ENCODE assay signal across 8 cellular contexts in genomic region chr17:2060681-2061440, GRCh38. TPM values are rescaled to one million over a fixed set of nuclear protein-coding genes. Genes with fewer than 3 reads are reported as not detected.
DNase-seq lines count a peak whose midpoint lies in the region; ATAC-seq and TF ChIP-seq lines count a peak whose summit lies in the region.

No MANE protein-coding gene starts in this region.

- ATAC-seq in thoracic aorta (ENCODE audit: insufficient number of reproducible peaks, low FRiP score, low read depth) = no peak

- no peaks in the 10 kb centered on the region for H3K79me1 ChIP-seq in mesendoderm (ENCODE audit: low read length)

- no peak overlapping the region for H4K8ac ChIP-seq in mesendoderm (ENCODE audit: low read depth, low read length)

- no peak overlapping the region for H3K18ac ChIP-seq in mesendoderm (ENCODE audit: low read length)

- H2BK120ac ChIP-seq in mesendoderm (ENCODE audit: low read depth, low read length) = no peak overlapping the region

- peak overlapping the region; percentile 76 for H3K4me3 Mint-ChIP-seq in T-helper 2 cell treated with Interferon-gamma antibody and Interleukin-4, amounts not matched to agents 5 μg/mL and 100 μg/mL, for 36 hours

- no peaks in the 10 kb centered on the region for H3K36me3 ChIP-seq in mesendoderm (ENCODE audit: control insufficient read depth, insufficient read depth, low read length)
- peaks cover 12% of the 10 kb centered on the region for H3K36me3 ChIP-seq in thoracic aorta

- H3K4me1 ChIP-seq in mesendoderm (ENCODE audit: control insufficient read depth, low read depth, low read length) (peaks cover 8% of the 10 kb centered on the region), thoracic aorta (ENCODE audit: control insufficient read depth in 1 of 2, low read depth in 2 of 2) (peaks cover 0 to 49% of the 10 kb centered on the region in 2 donors)

- peak overlapping the region; percentile 36 for H3K27ac Mint-ChIP-seq in T-helper 2 cell treated with Interferon-gamma antibody and Interleukin-4, amounts not matched to agents 5 μg/mL and 100 μg/mL, for 36 hours

- peaks cover 46% of the 10 kb centered on the region for H3K4me1 Mint-ChIP-seq in T-helper 2 cell treated with Interferon-gamma antibody and Interleukin-4, amounts not matched to agents 5 μg/mL and 100 μg/mL, for 36 hours (ENCODE audit: low read depth)

- peaks cover 0 to 40% (median 0%) of the 10 kb centered on the region in 45 donors for H3K27me3 ChIP-seq in dorsolateral prefrontal cortex
- peaks cover 19% of the 10 kb centered on the region for H3K27me3 ChIP-seq in mesendoderm (ENCODE audit: insufficient read depth, low read length, poor library complexity)
- H3K27me3 ChIP-seq in thoracic aorta (replicated peaks; ENCODE audit: insufficient read depth) = no peaks in the 10 kb centered on the region

- H3K23ac ChIP-seq in mesendoderm (ENCODE audit: low read length) = no peak overlapping the region

- no peaks in the 10 kb centered on the region for H3K9me3 Mint-ChIP-seq in T-helper 2 cell treated with Interferon-gamma antibody and Interleukin-4, amounts not matched to agents 5 μg/mL and 100 μg/mL, for 36 hours

- no peaks in the 10 kb centered on the region for H3K27me3 Mint-ChIP-seq in T-helper 2 cell treated with Interferon-gamma antibody and Interleukin-4, amounts not matched to agents 5 μg/mL and 100 μg/mL, for 36 hours (ENCODE audit: low read depth)

- intact Hi-C loops in dorsolateral prefrontal cortex (cut with DNase I) = no loop called here

- H3K4me3 ChIP-seq in dorsolateral prefrontal cortex = peak overlapping the region in 2 of 59 donors; percentile 47
- no peak overlapping the region for H3K4me3 ChIP-seq in mesendoderm (ENCODE audit: low read length)
- H3K4me3 ChIP-seq in thoracic aorta = no peak overlapping the region

- H3K79me2 ChIP-seq in mesendoderm (ENCODE audit: control insufficient read depth, insufficient read depth, low read length) = no peaks in the 10 kb centered on the region

- no peak overlapping the region for H4K5ac ChIP-seq in mesendoderm (ENCODE audit: low read length)

- no peak overlapping the region for H3K9ac ChIP-seq in mesendoderm (ENCODE audit: low read length)

- no peak overlapping the region for H2BK15ac ChIP-seq in mesendoderm (replicated peaks; ENCODE audit: low read depth)

- H3K56ac ChIP-seq in mesendoderm (ENCODE audit: low read length) = no peak overlapping the region

- H2BK5ac ChIP-seq in mesendoderm (ENCODE audit: low read length) = no peak overlapping the region

- no peak overlapping the region for H2AK5ac ChIP-seq in mesendoderm (ENCODE audit: low read length)

- H3K4me2 ChIP-seq in mesendoderm (ENCODE audit: low read length) = no peak overlapping the region

- TF ChIP-seq CTCF in dorsolateral prefrontal cortex (IDR thresholded peaks at IDR 0.05 in 54 of 56, conservative IDR thresholded peaks at IDR 0.05 in 2 of 56; ENCODE audit: low read depth in 1 of 56, partially characterized antibody in 56 of 56) (no peak), thoracic aorta (IDR thresholded peaks at IDR 0.05) (no peak)

- peaks cover 57% of the 10 kb centered on the region for H3K36me3 Mint-ChIP-seq in T-helper 2 cell treated with Interferon-gamma antibody and Interleukin-4, amounts not matched to agents 5 μg/mL and 100 μg/mL, for 36 hours (ENCODE audit: low read depth)

- no peak for DNase-seq in T-helper 2 cell treated with Interferon-gamma antibody and Interleukin-4, amounts not matched to agents 5 μg/mL and 100 μg/mL, for 36 hours (ENCODE audit: low spot score)
- DNase-seq in T-helper 2 cell (no peak), dorsolateral prefrontal cortex (no peak), mesendoderm (peak; percentile 26), thoracic aorta (ENCODE audit: low spot score) (no peak), activated gamma-delta T cell treated with Interleukin-2 at 50 U/mL for 16 hours (no peak), cerebellar nuclear complex (lab: John Stamatoyannopoulos, UW) (no peak), SW 1271 (lab: John Stamatoyannopoulos, UW) (no peak)

- no CpG with 5 or more reads among the region's 21 CpGs for WGBS in mesendoderm (ENCODE audit: extremely low coverage, insufficient coverage, low lambda C conversion rate)

- H3K9me3 ChIP-seq in thoracic aorta = no peaks in the 10 kb centered on the region

- peak overlapping the region in 43 of 59 donors; percentile 14 to 86 (median 62) for H3K27ac ChIP-seq in dorsolateral prefrontal cortex
- no peak overlapping the region for H3K27ac ChIP-seq in mesendoderm (ENCODE audit: low read depth, low read length)
- peak overlapping the region; percentile 0 to 48 for H3K27ac ChIP-seq in thoracic aorta

- no peak overlapping the region for H3K4ac ChIP-seq in mesendoderm (ENCODE audit: low read depth, low read length)

RNA-seq across cellular contexts. Expression of gene HIC1, which starts 6.0 kb away (rescaled TPM):
- total RNA-seq in dorsolateral prefrontal cortex = 10 to 100 TPM in 18 of 120 experiments, 1 to 10 TPM in 102; 1.6 to 17.4 (median 6.5) TPM
- polyA plus RNA-seq in mesendoderm (2013, experiment 1 of 2) = 0.10 TPM
- 0.10 TPM for polyA plus RNA-seq in mesendoderm (2013, experiment 2 of 2)
- 10 to 100 TPM; 38.3 to 53.9 TPM for total RNA-seq in thoracic aorta

RNA-seq across cellular contexts. Expression of gene OVCA2, which starts 19.0 kb away (rescaled TPM):
- total RNA-seq in dorsolateral prefrontal cortex (10 to 100 TPM in 108 of 120 experiments, 1 to 10 TPM in 12; 6.6 to 29.4 (median 16.4) TPM), thoracic aorta (10 to 100 TPM; 44.1 to 46.6 TPM)
- polyA plus RNA-seq in mesendoderm (2013, experiment 1 of 2) = 43.4 TPM
- polyA plus RNA-seq in mesendoderm (2013, experiment 2 of 2) = 43.4 TPM

RNA-seq across cellular contexts. Expression of gene DPH1, which starts 30.9 kb away (rescaled TPM):
- 100 to 1,000 TPM in 30 of 120 experiments, 10 to 100 TPM in 90; 57.6 to 158 (median 87.2) TPM for total RNA-seq in dorsolateral prefrontal cortex
- polyA plus RNA-seq in mesendoderm (2013, experiment 1 of 2) = 20.0 TPM
- 19.3 TPM for polyA plus RNA-seq in mesendoderm (2013, experiment 2 of 2)
- total RNA-seq in thoracic aorta = 10 to 100 TPM; 46.0 to 61.1 TPM

RNA-seq across cellular contexts. Expression of gene RTN4RL1, which starts 35.7 kb away (rescaled TPM):
- total RNA-seq in dorsolateral prefrontal cortex = 10 to 100 TPM in 119 of 120 experiments, 1 to 10 TPM in 1; 4.8 to 43.6 (median 22.0) TPM
- 0.20 TPM for polyA plus RNA-seq in mesendoderm (2013, experiment 1 of 2)
- polyA plus RNA-seq in mesendoderm (2013, experiment 2 of 2) = 0.14 TPM
- 1 to 10 TPM; 5.4 to 8.0 TPM for total RNA-seq in thoracic aorta
